ENCODE assay signal across 38 cellular contexts in genomic region chr19:57118848-57119247, GRCh38. TPM values are rescaled to one million over a fixed set of nuclear protein-coding genes. Genes with fewer than 3 reads are reported as not detected.
"Had no signal": no experiment of that assay in that cellular context is flagged by ENCODE, and none has a peak within 500 bp of the region (broad histone marks: within the 10 kb centered on the region; RNA-seq: fewer than 3 reads in every experiment).

No MANE protein-coding gene starts in this region.

- H3K4me3 ChIP-seq: MG63 had no signal

- DNase-seq: Karpas-422, Kasumi-1, MG63, MM.1S, MV-4-11, NCI-H1048, NCI-H1092, NCI-H1092 treated with DMSO at 0.1 percent for 48 hours, NCI-H1105, NCI-H1105 treated with DMSO at 0.1 percent for 48 hours, NCI-H1417, NCI-H1417 treated with DMSO at 0.1 percent for 48 hours, NCI-H1436, NCI-H1436 treated with DMSO at 0.1 percent for 48 hours, NCI-H146, NCI-H1694, NCI-H1694 treated with DMSO at 0.1 percent for 48 hours, NCI-H187, NCI-H187 treated with DMSO at 0.1 percent for 48 hours, NCI-H1930, NCI-H2029, NCI-H2029 treated with DMSO at 0.1 percent for 48 hours, NCI-H2081, NCI-H2081 treated with DMSO at 0.1 percent for 48 hours, NCI-H2107, NCI-H2171, NCI-H2171 treated with DMSO at 0.1 percent for 48 hours, NCI-H2227 treated with DMSO at 0.1 percent for 48 hours, NCI-H226, NCI-H345, NCI-H446, NCI-H446 treated with DMSO at 0.1 percent for 48 hours, NCI-H510A had no signal

- H3K27ac ChIP-seq: KMS-11 had no signal

- H3K36me3 ChIP-seq: MG63 had no signal

- H3K9me3 ChIP-seq: MG63 had no signal

- H3K9ac ChIP-seq: KMS-11 had no signal

- H3K27me3 ChIP-seq: MG63 had no signal

- H3K4me2 ChIP-seq: KMS-11 had no signal

RNA-seq across cellular contexts. Expression of gene USP29, which starts 0.9 kb away (rescaled TPM):
- total RNA-seq: LHCN-M2, M059J, MCF 10A, NCI-H460 had no signal

RNA-seq across cellular contexts. Expression of gene ZIM3, which starts 26.2 kb away (rescaled TPM):
- total RNA-seq: LHCN-M2, M059J, MCF 10A, NCI-H460 had no signal

RNA-seq across cellular contexts. Expression of gene DUXA, which starts 48.4 kb away (rescaled TPM):
- total RNA-seq: LHCN-M2, M059J, MCF 10A, NCI-H460 had no signal
